In genomic region chr12:52266514-52266913, GRCh38 we compare ENCODE assay signal across 17 cellular contexts. TPM values are rescaled to one million over a fixed set of nuclear protein-coding genes. Genes with fewer than 3 reads are reported as not detected.
DNase-seq lines count a peak whose midpoint lies in the region; ATAC-seq and TF ChIP-seq lines count a peak whose summit lies in the region.
"Had no signal": no experiment of that assay in that cellular context is flagged by ENCODE, and none has a peak within 500 bp of the region (broad histone marks: within the 10 kb centered on the region; RNA-seq: fewer than 3 reads in every experiment).

No MANE protein-coding gene starts in this region.

- H3K36me3 ChIP-seq in RWPE2 (ENCODE audit: low read depth) = no peaks in the 10 kb centered on the region
- H3K36me3 ChIP-seq: Peyer's patch had no signal

- TF ChIP-seq CTCF in RWPE2 (IDR thresholded peaks at IDR 0.05; ENCODE audit: poor library complexity, severe bottlenecking) = no peak

- peaks cover 5% of the 10 kb centered on the region for H3K4me1 ChIP-seq in RWPE2 (ENCODE audit: insufficient read depth, poor library complexity, severe bottlenecking)
- H3K4me1 ChIP-seq: Peyer's patch had no signal

- no peak overlapping the region for H3K27ac ChIP-seq in RWPE2 (ENCODE audit: poor library complexity, severe bottlenecking)
- H3K27ac ChIP-seq: HL-60, Peyer's patch had no signal

- intact Hi-C loops in sciatic nerve (cut with DNase I) = no loop called here

- peak; percentile 44 for DNase-seq in activated effector memory CD4-positive, alpha-beta T cell treated with anti-CD3 and anti-CD28 coated beads, Interleukin-2, amount 50 U/mL, for 16 hours
- DNase-seq in activated effector memory CD4-positive, alpha-beta T cell treated with Interleukin-2 at 50 U/mL for 16 hours = no peak
- DNase-seq in NCI-H2029 (lab: John Stamatoyannopoulos, UW) (peak; percentile 90), RWPE2 (ENCODE audit: low spot score) (peak; percentile 33), sciatic nerve (ENCODE audit: low spot score) (peak; percentile 42), hepatic stellate cell (ENCODE audit: low spot score) (no peak), NCI-H446 (lab: John Stamatoyannopoulos, UW) (no peak)
- DNase-seq: C1 segment of cervical spinal cord, DMS79, H9, NCI-H187, NCI-H2227 treated with DMSO at 0.1 percent for 48 hours, NCI-H82, Peyer's patch had no signal

- no peak overlapping the region for H3K4me3 ChIP-seq in RWPE2 (ENCODE audit: severe bottlenecking)
- H3K4me3 ChIP-seq: Peyer's patch had no signal

- no peaks in the 10 kb centered on the region for H3K9me3 ChIP-seq in RWPE2 (ENCODE audit: severe bottlenecking)

- ATAC-seq in RWPE2 (ENCODE audit: low read depth) (no peak), sciatic nerve (no peak), GM21737 (IDR thresholded peaks at IDR 0.05; ENCODE audit: unreplicated experiment) (no peak)

- no peaks in the 10 kb centered on the region for H3K27me3 ChIP-seq in RWPE2 (ENCODE audit: insufficient read depth, poor library complexity, severe bottlenecking)
- H3K27me3 ChIP-seq: Peyer's patch had no signal

RNA-seq across cellular contexts. Expression of gene KRT86, which starts 7.9 kb away (rescaled TPM):
- 0.45 TPM for total RNA-seq in sciatic nerve
- total RNA-seq: A673, H9, Peyer's patch had no signal

RNA-seq across cellular contexts. Expression of gene KRT81, which starts 24.8 kb away (rescaled TPM):
- total RNA-seq in sciatic nerve = not detected
- total RNA-seq: H9, Peyer's patch had no signal

RNA-seq across cellular contexts. Expression of gene KRT7, which starts 33.5 kb away (rescaled TPM):
- total RNA-seq in sciatic nerve = 4.0 TPM

RNA-seq across cellular contexts. Expression of gene KRT83, which starts 54.7 kb away (rescaled TPM):
- total RNA-seq in sciatic nerve = not detected
- total RNA-seq: A673, H9, Peyer's patch had no signal

Comparison
In these comparisons a context has a peak if more than half of its experiments do, and no peak if none do; other contexts are left out.
1. DNase-seq: peak in activated effector memory CD4-positive, alpha-beta T cell treated with anti-CD3 and anti-CD28 coated beads, Interleukin-2, amount 50 U/mL, for 16 hours (single experiment), NCI-H2029 (single experiment), RWPE2 (single experiment) and sciatic nerve (single experiment); none in activated effector memory CD4-positive, alpha-beta T cell treated with Interleukin-2 at 50 U/mL for 16 hours (single experiment), hepatic stellate cell (single experiment) and NCI-H446 (0 of 2).